Comparison of ENCODE assay signal across 25 cellular contexts in the genomic region with DNA sequence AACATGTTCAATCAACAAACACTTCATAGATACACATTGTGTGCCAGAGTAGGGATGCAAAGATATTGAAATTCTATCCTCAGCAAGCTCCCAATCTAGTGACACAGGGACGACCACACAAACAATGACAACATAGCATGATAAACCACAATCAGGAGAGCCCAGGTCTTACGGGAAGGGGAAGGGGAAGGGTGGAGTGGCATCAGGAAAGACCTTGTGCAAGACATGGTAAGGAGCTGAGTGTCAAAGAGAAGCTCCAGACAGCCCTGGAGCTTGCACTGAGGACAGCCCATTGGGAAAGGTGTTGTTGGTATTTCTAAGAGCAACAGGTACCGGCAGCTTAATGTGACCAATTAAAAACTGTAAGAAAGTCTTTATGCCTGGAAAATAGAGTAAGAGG.
"Had no signal": no experiment of that assay in that cellular context is flagged by ENCODE, and none has a peak within 500 bp of the region (broad histone marks: within the 10 kb centered on the region; RNA-seq: fewer than 3 reads in every experiment).

No MANE protein-coding gene starts in this region.

- DNase-seq: activated CD4-positive, alpha-beta T cell treated with anti-CD3 and anti-CD28 coated beads for 36 hours; activated CD4-positive, alpha-beta T cell treated with anti-CD3 and anti-CD28 coated beads, Interleukin-2, amount 10 ng/mL, durations not matched to agents 7 days and 5 days; activated CD4-positive, alpha-beta T cell treated with anti-CD3 and anti-CD28 coated beads, Interleukin-2, amount 50 U/mL, for 48 hours; activated CD8-positive, alpha-beta T cell treated with anti-CD3 and anti-CD28 coated beads, Interleukin-2, amount 10 ng/mL, durations not matched to agents 7 days and 5 days; activated gamma-delta T cell treated with Interleukin-2 at 50 U/mL for 16 hours; activated naive CD4-positive, alpha-beta T cell treated with anti-CD3 and anti-CD28 coated beads for 36 hours; activated T-cell treated with anti-CD3 and anti-CD28 coated beads, Interleukin-2, amount 50 U/mL, for 24 hours; adrenal gland; caudate nucleus; cerebellar nuclear complex; NCI-H1048; NCI-H1105 treated with DMSO at 0.1 percent for 48 hours; NCI-H1436; NCI-H1694; NCI-H1930; NCI-H345; NCI-H524 treated with DMSO at 0.1 percent for 48 hours; NCI-H748 treated with DMSO at 0.1 percent for 48 hours; NK-92 treated with Interleukin-12 subunit alpha and Interleukin-12 subunit beta, amount 100 ng/mL, for 24 hours; SHP77; SK-N-SH had no signal

- H3K4me1 ChIP-seq: adrenal gland, SJSA1 had no signal

- ATAC-seq: activated CD4-positive, alpha-beta T cell treated with anti-CD3 and anti-CD28 coated beads for 36 hours; activated CD4-positive, CD25-positive, alpha-beta regulatory T cell treated with anti-CD3 and anti-CD28 coated beads, Interleukin-2, amount 50 U/mL, for 24 hours; activated CD8-positive, alpha-beta T cell treated with anti-CD3 and anti-CD28 coated beads, Interleukin-2, amount 10 ng/mL, durations not matched to agents 7 days and 5 days; activated naive CD4-positive, alpha-beta T cell treated with anti-CD3 and anti-CD28 coated beads, Interleukin-2, amount 50 U/mL, for 72 hours; K562 had no signal

- H3K27ac ChIP-seq: adrenal gland, SJSA1 had no signal

- H3K27me3 ChIP-seq: adrenal gland, SJSA1 had no signal

- H3K9me3 ChIP-seq: adrenal gland, SJSA1, SK-N-SH had no signal

- H3K4me3 ChIP-seq: adrenal gland, K562, SJSA1 had no signal
